In genomic region chr1:111779546-111779945, GRCh38 we compare ENCODE assay signal across 23 cellular contexts. TPM values are rescaled to one million over a fixed set of nuclear protein-coding genes. Genes with fewer than 3 reads are reported as not detected.
"Had no signal": no experiment of that assay in that cellular context is flagged by ENCODE, and none has a peak within 500 bp of the region (broad histone marks: within the 10 kb centered on the region; RNA-seq: fewer than 3 reads in every experiment).

No MANE protein-coding gene starts in this region.

- ATAC-seq: mucosa of descending colon; naive thymus-derived CD8-positive, alpha-beta T cell; right lobe of liver; stimulated activated memory B cell treated with anti-CD40 and anti-IgM and Interleukin-4, amounts not matched to agents 10 μg/mL and 1 μg/mL and 100 μg/mL, for 72 hours; stimulated activated naive CD8-positive, alpha-beta T cell treated with anti-CD3 and anti-CD28 coated beads, Interleukin-15, amount 100 ng/mL, for 72 hours had no signal

- H3K4me1 ChIP-seq: right atrium auricular region, right lobe of liver, tibial nerve, vagina had no signal

- H2AFZ ChIP-seq: hepatocyte had no signal

- H3K4me2 ChIP-seq: hepatocyte, smooth muscle cell had no signal

- DNase-seq: islet precursor cell; left ventricle myocardium inferior; mesendoderm; mucosa of descending colon; naive thymus-derived CD8-positive, alpha-beta T cell; occipital lobe; ovary; right lobe of liver; stimulated activated CD4-positive, alpha-beta T cell treated with anti-CD3 and anti-CD28 coated beads, Interleukin-1b, Interleukin-23, amount 100 ng/mL, for 48 hours; stimulated activated CD4-positive, alpha-beta T cell treated with anti-CD3 and anti-CD28 coated beads, Interleukin-2, amount 100 ng/mL, for 48 hours; stimulated activated CD4-positive, alpha-beta T cell treated with anti-CD3 and anti-CD28 coated beads, Interleukin-4, amount 100 ng/mL, for 4 hours; stimulated activated CD8-positive, alpha-beta memory T cell treated with anti-CD3 and anti-CD28 coated beads, Interleukin-4, amount 100 ng/mL, for 48 hours; stimulated activated naive CD4-positive, alpha-beta T cell treated with Interleukin-2 at 50 U/mL for 16 hours; stimulated activated naive CD8-positive, alpha-beta T cell treated with anti-CD3 and anti-CD28 coated beads, Interleukin-15, amount 100 ng/mL, for 72 hours; substantia nigra had no signal

- H3K36me3 ChIP-seq: neutrophil, ovary, right lobe of liver, tibial nerve, vagina had no signal

- H3K27ac ChIP-seq: hepatocyte, left ventricle myocardium inferior, neutrophil, ovary, right atrium auricular region, right lobe of liver, tibial nerve, vagina had no signal

- H3K4me3 ChIP-seq: hepatocyte, left ventricle myocardium inferior, lung, mucosa of descending colon, ovary, right atrium auricular region, right lobe of liver, smooth muscle cell, tibial nerve, vagina had no signal

- H3K9me3 ChIP-seq: left ventricle myocardium inferior, mucosa of descending colon, neutrophil, ovary, right atrium auricular region, right lobe of liver, tibial nerve, vagina had no signal

- H3K79me2 ChIP-seq: hepatocyte had no signal

- H3K27me3 ChIP-seq: ovary, right atrium auricular region, right lobe of liver, tibial nerve, vagina had no signal

RNA-seq across cellular contexts. Expression of gene INKA2, which starts 40.4 kb away (rescaled TPM):
- total RNA-seq: smooth muscle cell had no signal
- polyA plus RNA-seq: naive thymus-derived CD8-positive, alpha-beta T cell had no signal
